ENCODE assay signal across 8 cellular contexts in genomic region chr18:74082476-74083070, GRCh38.
DNase-seq lines count a peak whose midpoint lies in the region; ATAC-seq and TF ChIP-seq lines count a peak whose summit lies in the region.

No MANE protein-coding gene starts in this region.

- peak overlapping the region; percentile 32 for H3K4me3 Mint-ChIP-seq in Calu3 (ENCODE audit: low read depth, unreplicated experiment)

- no TSS peak for BruUV-seq in Calu3 (replicated peaks; lab: Mats Ljungman, UMichigan)

- ATAC-seq in GM19452 (IDR thresholded peaks at IDR 0.05; ENCODE audit: unreplicated experiment) (peak; percentile 72), HG03558 (IDR thresholded peaks at IDR 0.05; ENCODE audit: extremely low read depth, unreplicated experiment) (peak; percentile 93), left ventricle myocardium superior (peak; percentile 76)

- DNase-seq in Calu3, result peak; percentile 81
- peak; percentile 79 for DNase-seq in SHP77 treated with DMSO at 0.1 percent for 48 hours (lab: John Stamatoyannopoulos, UW)
- peak; percentile 68 for DNase-seq in activated naive CD4-positive, alpha-beta T cell treated with anti-CD3 and anti-CD28 coated beads, Interleukin-2, amount 50 U/mL, for 16 hours
- peak; percentile 54 for DNase-seq in left ventricle myocardium superior
- peak in 3 of 4 experiments; percentile 18 to 44 (median 43) for DNase-seq in stimulated activated CD4-positive, alpha-beta T cell treated with anti-CD3 and anti-CD28 coated beads, Interleukin-1b, Interleukin-23, amount 100 ng/mL, for 24 hours (ENCODE audit: low read depth in 4 of 4, low spot score in 1 of 4)
- DNase-seq in NCI-H446 treated with DMSO at 0.1 percent for 48 hours (lab: John Stamatoyannopoulos, UW), result no peak

- no peaks in the 10 kb centered on the region for H3K9me3 Mint-ChIP-seq in Calu3 (ENCODE audit: low read depth, unreplicated experiment)

- CTCF ChIA-PET in Calu3 (lab: Charles Lee), result interaction anchor here (0.6 to 1.9 kb wide), 6 partner anchors 10 to 947 kb away, joined by 3 to 12 read pairs (median 3); no protein-coding TSS in a partner anchor

- H3K27me3 Mint-ChIP-seq in Calu3 (ENCODE audit: unreplicated experiment), result no peaks in the 10 kb centered on the region

- TF ChIP-seq CTCF in Calu3 (IDR thresholded peaks at IDR 0.05; ENCODE audit: unreplicated experiment), result peak; percentile 53

- H3K36me3 Mint-ChIP-seq in Calu3 (ENCODE audit: insufficient read depth, unreplicated experiment), result no peaks in the 10 kb centered on the region

- peaks cover 9% of the 10 kb centered on the region for H3K4me1 Mint-ChIP-seq in Calu3 (ENCODE audit: low read depth, unreplicated experiment)

- H3K27ac Mint-ChIP-seq in Calu3 (ENCODE audit: unreplicated experiment), result no peak overlapping the region

- intact Hi-C loops in Calu3 (cut with micrococcal nuclease; ENCODE audit: unreplicated experiment) (loop anchor here (2.0 kb wide), 1 partner anchor 260 kb away; no protein-coding TSS in a partner anchor), left ventricle myocardium superior (cut with micrococcal nuclease) (no loop called here)
